Comparison of ENCODE assay signal across 8 cellular contexts in the genomic region with DNA sequence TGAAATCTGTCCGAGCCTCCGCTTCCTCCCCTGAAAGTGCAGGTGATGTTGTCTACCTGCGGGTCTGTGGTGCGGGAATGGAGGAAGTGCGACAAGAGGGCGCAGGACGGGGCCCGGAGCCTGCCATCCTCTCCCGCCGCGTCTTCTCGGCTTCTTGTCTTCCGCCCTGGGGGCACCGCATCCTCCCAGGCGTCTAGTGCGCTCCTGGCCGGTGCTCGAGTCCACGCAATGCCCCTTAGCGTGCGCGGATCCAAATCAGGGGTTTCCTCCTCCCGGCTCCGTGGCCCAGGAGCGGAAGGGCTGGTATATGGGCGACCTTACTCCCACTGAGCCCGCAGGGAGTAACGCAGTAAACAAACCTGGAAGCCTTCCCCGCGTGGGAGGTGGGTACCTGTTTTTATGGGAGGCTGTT. TPM values are rescaled to one million over a fixed set of nuclear protein-coding genes. Genes with fewer than 3 reads are reported as not detected.
DNase-seq lines count a peak whose midpoint lies in the region; ATAC-seq and TF ChIP-seq lines count a peak whose summit lies in the region.

No MANE protein-coding gene starts in this region.

- no peaks in the 10 kb centered on the region for H3K9me3 Mint-ChIP-seq in activated naive CD4-positive, alpha-beta T cell treated with anti-CD3 and anti-CD28 coated beads, Interleukin-2, amount 50 U/mL, for 72 hours

- H3K4me2 ChIP-seq in OCI-LY1 (ENCODE audit: low read length), result peak overlapping the region; percentile 89

- DNase-seq in CMK (ENCODE audit: low read depth), result peak; percentile 37
- DNase-seq in HCEC 1CT, result peak; percentile 25
- peak; percentile 51 to 71 for DNase-seq in activated naive CD4-positive, alpha-beta T cell treated with anti-CD3 and anti-CD28 coated beads, Interleukin-2, amount 50 U/mL, for 72 hours (ENCODE audit: low spot score in 2 of 2)
- peak; percentile 18 for DNase-seq in hepatic stellate cell (ENCODE audit: low spot score)
- no peak for DNase-seq in Ammon's horn (ENCODE audit: low spot score)

- H3K4me3 ChIP-seq in OCI-LY1 (ENCODE audit: low read depth, low read length, poor library complexity, severe bottlenecking) (peak overlapping the region; percentile 84), skin epidermis (peak overlapping the region; percentile 63 to 89 (median 78))

- no peaks in the 10 kb centered on the region for H3K27me3 ChIP-seq in OCI-LY1 (ENCODE audit: insufficient read depth, low read length)

- H4K20me1 ChIP-seq in OCI-LY1 (ENCODE audit: insufficient read depth, low read length), result no peaks in the 10 kb centered on the region

- peak overlapping the region; percentile 95 for H3K9ac ChIP-seq in OCI-LY1 (ENCODE audit: low read length)

- ATAC-seq in activated naive CD4-positive, alpha-beta T cell treated with anti-CD3 and anti-CD28 coated beads, Interleukin-2, amount 50 U/mL, for 72 hours, result peak; percentile 10 to 28
- no peak for ATAC-seq in HG03045 (IDR thresholded peaks at IDR 0.05; ENCODE audit: unreplicated experiment)

- H3K36me3 ChIP-seq in OCI-LY1 (ENCODE audit: insufficient read depth, low read length), result peaks cover 20% of the 10 kb centered on the region

- H3K9me2 ChIP-seq in OCI-LY1 (ENCODE audit: low read depth, low read length), result no peaks in the 10 kb centered on the region

- no peaks in the 10 kb centered on the region for H3K9me3 ChIP-seq in OCI-LY1 (ENCODE audit: low read length)

- H3K27ac Mint-ChIP-seq in activated naive CD4-positive, alpha-beta T cell treated with anti-CD3 and anti-CD28 coated beads, Interleukin-2, amount 50 U/mL, for 72 hours, result peak overlapping the region; percentile 96 to 98

- H3K27ac ChIP-seq in OCI-LY1 (ENCODE audit: low read depth, low read length, poor library complexity, severe bottlenecking) (peak overlapping the region; percentile 93), skin epidermis (peak overlapping the region; percentile 23 to 89 (median 78))

- H3K36me3 Mint-ChIP-seq in activated naive CD4-positive, alpha-beta T cell treated with anti-CD3 and anti-CD28 coated beads, Interleukin-2, amount 50 U/mL, for 72 hours, result peaks cover 13 to 32% of the 10 kb centered on the region in 2 donors

- TF ChIP-seq CTCF in OCI-LY1 (IDR thresholded peaks at IDR 0.05; ENCODE audit: low read length), result no peak

- H3K79me2 ChIP-seq in OCI-LY1 (ENCODE audit: insufficient read depth, low read length), result peaks cover 39% of the 10 kb centered on the region

- peaks cover 41% of the 10 kb centered on the region for H3K4me1 ChIP-seq in OCI-LY1 (ENCODE audit: insufficient read depth, low read length, severe bottlenecking)

- no peak overlapping the region for H2AFZ ChIP-seq in OCI-LY1 (ENCODE audit: low read length)

- H3F3A ChIP-seq in OCI-LY1 (ENCODE audit: insufficient read depth, low read length), result no peaks in the 10 kb centered on the region

RNA-seq across cellular contexts. Expression of a gene that starts 0.4 kb away (rescaled TPM):
- 100 to 1,000 TPM; 259 to 290 TPM for total RNA-seq in activated naive CD4-positive, alpha-beta T cell treated with anti-CD3 and anti-CD28 coated beads, Interleukin-2, amount 50 U/mL, for 72 hours

RNA-seq across cellular contexts. Expression of a gene that starts 7.1 kb away (rescaled TPM):
- 10 to 100 TPM; 36.5 to 49.5 TPM for total RNA-seq in activated naive CD4-positive, alpha-beta T cell treated with anti-CD3 and anti-CD28 coated beads, Interleukin-2, amount 50 U/mL, for 72 hours
